8 cellular contexts compared by ENCODE assay signal in genomic region chr11:101126551-101127347, GRCh38. TPM values are rescaled to one million over a fixed set of nuclear protein-coding genes. Genes with fewer than 3 reads are reported as not detected.
DNase-seq lines count a peak whose midpoint lies in the region; ATAC-seq, FAIRE-seq and TF ChIP-seq lines count a peak whose summit lies in the region.

No MANE protein-coding gene starts in this region.

- H3K27ac Mint-ChIP-seq in astrocyte (ENCODE audit: unreplicated experiment) = peak overlapping the region; percentile 56

- peaks cover 61% of the 10 kb centered on the region for H3K27me3 Mint-ChIP-seq in astrocyte (ENCODE audit: low read depth, unreplicated experiment)

- peaks cover 3% of the 10 kb centered on the region for H3K9me3 Mint-ChIP-seq in astrocyte (ENCODE audit: unreplicated experiment)

- no peaks in the 10 kb centered on the region for H3K36me3 Mint-ChIP-seq in astrocyte (ENCODE audit: low read depth, unreplicated experiment)

- peaks cover 67% of the 10 kb centered on the region for H3K27me3 ChIP-seq in H7 (ENCODE audit: control insufficient read depth, insufficient read depth, low read length)
- peaks cover 57% of the 10 kb centered on the region for H3K27me3 ChIP-seq in astrocyte (ENCODE audit: insufficient read depth, low read length)
- H3K27me3 ChIP-seq in iPS-18a (ENCODE audit: control insufficient read depth, insufficient read depth, low read length) = peaks cover 84% of the 10 kb centered on the region

- peak overlapping the region; percentile 74 for H2AFZ ChIP-seq in astrocyte (ENCODE audit: low read depth, low read length)

- DNase-seq in H7 (peak; percentile 58), astrocyte (ENCODE audit: low read depth) (no peak), skeletal muscle cell (ENCODE audit: low read depth) (no peak), DMS79 treated with DMSO at 0.1 percent for 48 hours (lab: John Stamatoyannopoulos, UW) (no peak)

- H3K36me3 ChIP-seq in H7 (replicated peaks; ENCODE audit: control insufficient read depth, insufficient read depth, low read length) = no peaks in the 10 kb centered on the region
- no peaks in the 10 kb centered on the region for H3K36me3 ChIP-seq in astrocyte (ENCODE audit: insufficient read depth, low read length)
- H3K36me3 ChIP-seq in iPS-18a (ENCODE audit: control insufficient read depth, low read depth, low read length) = no peaks in the 10 kb centered on the region

- ATAC-seq in HG03432 (IDR thresholded peaks at IDR 0.05; ENCODE audit: unreplicated experiment) = no peak
- no peak for ATAC-seq in HG02571 (IDR thresholded peaks at IDR 0.05; ENCODE audit: unreplicated experiment)
- ATAC-seq in GM21723 (IDR thresholded peaks at IDR 0.05; ENCODE audit: unreplicated experiment) = no peak

- FAIRE-seq in astrocyte (lab: Jason Lieb, UNC) = no peak

- H4K20me1 ChIP-seq in astrocyte (ENCODE audit: insufficient read depth, low read length) = no peaks in the 10 kb centered on the region

- peak overlapping the region; percentile 45 for H3K4me3 ChIP-seq in H7 (ENCODE audit: insufficient read depth, low read depth, low read length)
- H3K4me3 ChIP-seq in astrocyte (ENCODE audit: insufficient read depth, low read depth, low read length) = peak overlapping the region; percentile 46
- peak overlapping the region; percentile 75 for H3K4me3 ChIP-seq in iPS-18a (ENCODE audit: low read length)
- peak overlapping the region; percentile 40 for H3K4me3 ChIP-seq in skeletal muscle cell (ENCODE audit: low read depth, low read length)

- no peaks in the 10 kb centered on the region for H3K9me3 ChIP-seq in astrocyte (ENCODE audit: insufficient read depth, low read depth, low read length)
- H3K9me3 ChIP-seq in iPS-18a (ENCODE audit: control insufficient read depth, low read depth, low read length) = no peaks in the 10 kb centered on the region

- TF ChIP-seq CTCF in astrocyte (IDR thresholded peaks at IDR 0.05; ENCODE audit: insufficient read depth, low read depth, low read length) = no peak

- H3K4me3 Mint-ChIP-seq in astrocyte (ENCODE audit: unreplicated experiment) = peak overlapping the region; percentile 88

- H3K4me1 ChIP-seq in astrocyte (ENCODE audit: insufficient read depth, low read length) (no peaks in the 10 kb centered on the region), iPS-18a (ENCODE audit: control insufficient read depth, low read depth, low read length) (peaks cover 2% of the 10 kb centered on the region)

- peak overlapping the region; percentile 83 for H3K4me2 ChIP-seq in astrocyte (ENCODE audit: low read length)

- H3K9ac ChIP-seq in astrocyte (ENCODE audit: low read length) (peak overlapping the region; percentile 10), iPS-18a (ENCODE audit: low read length) (no peak overlapping the region)

- no peaks in the 10 kb centered on the region for H3K4me1 Mint-ChIP-seq in astrocyte (ENCODE audit: low read depth, unreplicated experiment)

- H3K79me2 ChIP-seq in astrocyte (ENCODE audit: insufficient read depth, low read length) = no peaks in the 10 kb centered on the region

- no peak overlapping the region for H3K27ac ChIP-seq in astrocyte (ENCODE audit: low read depth, low read length)
- H3K27ac ChIP-seq in iPS-18a (ENCODE audit: low read length) = no peak overlapping the region

RNA-seq across cellular contexts. Expression of gene PGR, which starts 2.9 kb away (rescaled TPM):
- 0.31 TPM in 1 of 2 replicates, not detected in the other for total RNA-seq in H7 (2014; rRNA removed; shearing (Covaris generic))
- total RNA-seq in astrocyte = 0.17 and 0.18 TPM in 2 replicates
